19 cellular contexts compared by ENCODE assay signal in genomic region chr3:196590279-196590678, GRCh38. TPM values are rescaled to one million over a fixed set of nuclear protein-coding genes. Genes with fewer than 3 reads are reported as not detected.
A peak's percentile ranks its signal among the peaks of the same experiment; 100 is the strongest.
DNase-seq lines count a peak whose midpoint lies in the region; ATAC-seq, FAIRE-seq and TF ChIP-seq lines count a peak whose summit lies in the region.
"Had no signal": no experiment of that assay in that cellular context is flagged by ENCODE, and none has a peak within 500 bp of the region (broad histone marks: within the 10 kb centered on the region; RNA-seq: fewer than 3 reads in every experiment).

No MANE protein-coding gene starts in this region.

- no peaks in the 10 kb centered on the region for H3K4me1 Mint-ChIP-seq in progenitor cell of endocrine pancreas (ENCODE audit: low read depth)
- H3K4me1 Mint-ChIP-seq: B cell had no signal

- no peak overlapping the region for H3K4me2 ChIP-seq in HepG2 (ENCODE audit: low read depth, low read length)
- H3K4me2 ChIP-seq in mammary epithelial cell (ENCODE audit: insufficient read depth, low read depth, low read length): no peak overlapping the region

- H2AFZ ChIP-seq in HepG2 (ENCODE audit: low read length) (no peak overlapping the region), mammary epithelial cell (ENCODE audit: low read depth, low read length) (no peak overlapping the region)

- no peaks in the 10 kb centered on the region for H3K9me3 Mint-ChIP-seq in progenitor cell of endocrine pancreas (ENCODE audit: low read depth)
- H3K9me3 Mint-ChIP-seq: CD4-positive, alpha-beta T cell had no signal

- H3K36me3 Mint-ChIP-seq in progenitor cell of endocrine pancreas (ENCODE audit: insufficient read depth): no peaks in the 10 kb centered on the region

- H3K36me3 ChIP-seq in HepG2 (replicated peaks in 1 of 2; ENCODE audit: control insufficient read depth in 1 of 2, insufficient read depth in 2 of 2, low read length in 2 of 2) (no peaks in the 10 kb centered on the region; a peak in 2 of 5 replicates), right lobe of liver (no peaks in the 10 kb centered on the region), WERI-Rb-1 (no peaks in the 10 kb centered on the region), mammary epithelial cell (ENCODE audit: insufficient read depth, low read length) (no peaks in the 10 kb centered on the region)

- H3K27me3 ChIP-seq in HepG2 (ENCODE audit: control insufficient read depth in 1 of 2, insufficient read depth in 2 of 2, low read length in 2 of 2) (no peaks in the 10 kb centered on the region), right lobe of liver (no peaks in the 10 kb centered on the region), WERI-Rb-1 (ENCODE audit: insufficient read depth, low read depth, severe bottlenecking) (no peaks in the 10 kb centered on the region), mammary epithelial cell (ENCODE audit: insufficient read depth, low read length) (no peaks in the 10 kb centered on the region)

- TF ChIP-seq RAD21 in HepG2 (CRISPR knock-in tag; IDR thresholded peaks at IDR 0.05): no peak

- no peaks in the 10 kb centered on the region for H3K27me3 Mint-ChIP-seq in progenitor cell of endocrine pancreas
- H3K27me3 Mint-ChIP-seq: CD4-positive, alpha-beta T cell had no signal

- H4K20me1 ChIP-seq in HepG2 (ENCODE audit: insufficient read depth, low read length) (no peaks in the 10 kb centered on the region), mammary epithelial cell (ENCODE audit: insufficient read depth, low read length) (no peaks in the 10 kb centered on the region)

- DNase-seq in HepG2 (ENCODE audit: low spot score): no peak
- no peak for DNase-seq in right lobe of liver
- DNase-seq in WERI-Rb-1: peak; percentile 21
- no peak for DNase-seq in progenitor cell of endocrine pancreas (ENCODE audit: low spot score, unreplicated experiment)
- DNase-seq in NCI-H524 (lab: John Stamatoyannopoulos, UW): no peak
- no peak for DNase-seq in mammary epithelial cell
- no peak for DNase-seq in NCI-H2107 treated with DMSO at 0.1 percent for 48 hours (lab: John Stamatoyannopoulos, UW; ENCODE audit: unreplicated experiment)
- DNase-seq: C1 segment of cervical spinal cord; Calu3; CD4-positive, alpha-beta T cell; DMS153; DMS79 treated with DMSO at 0.1 percent for 48 hours; EL had no signal

- dilution Hi-C loops in mammary epithelial cell (cut with HindIII; ENCODE audit: low sequenced_read_pairs): loop anchor here (5.0 kb wide), 1 partner anchor 62 kb away; no protein-coding TSS in a partner anchor

- H3K4me3 ChIP-seq in HepG2 (replicated peaks in 1 of 3; ENCODE audit: insufficient read depth in 1 of 3, low read depth in 2 of 3, low read length in 3 of 3) (no peak overlapping the region), right lobe of liver (no peak overlapping the region), WERI-Rb-1 (ENCODE audit: low read depth, low read length) (no peak overlapping the region; the same call in 1 of the 2 replicates), mammary epithelial cell (replicated peaks in 1 of 3; ENCODE audit: insufficient read depth in 1 of 3, low read depth in 2 of 3, low read length in 3 of 3) (no peak overlapping the region)

- WGBS in HepG2 (ENCODE audit: low lambda C conversion rate): 52% methylated on average over 5 of the region's 5 CpGs
- WGBS in right lobe of liver (ENCODE audit: insufficient coverage, low coverage, low lambda C conversion rate, missing lambda C conversion rate): 82% methylated on average over 4 of the region's 5 CpGs
- WGBS in mammary epithelial cell (ENCODE audit: low coverage, missing lambda C conversion rate): 96% methylated on average over 5 of the region's 5 CpGs

- in situ Hi-C loops in HepG2 (cut with HindIII; ENCODE audit: extremely low pct_ligation_motif_present, low pct_unique_long_range_greater_than_20kb) (no loop called here), mammary epithelial cell (cut with MboI; ENCODE audit: low sequenced_read_pairs in 2 of 2) (no loop called here)

- no peak for TF ChIP-seq CTCF in HepG2 (CRISPR knock-in tag; IDR thresholded peaks at IDR 0.05)
- no peak for TF ChIP-seq CTCF in right lobe of liver (IDR thresholded peaks at IDR 0.05)
- TF ChIP-seq CTCF in WERI-Rb-1 (IDR thresholded peaks at IDR 0.05; ENCODE audit: low read depth, low read length): no peak
- TF ChIP-seq CTCF in progenitor cell of endocrine pancreas (IDR thresholded peaks at IDR 0.05; ENCODE audit: unreplicated experiment): no peak
- no peak for TF ChIP-seq CTCF in mammary epithelial cell (conservative IDR thresholded peaks at IDR 0.05 in 1 of 2, IDR thresholded peaks at IDR 0.05 in 1 of 2; ENCODE audit: extremely low read depth in 1 of 2, insufficient read depth in 1 of 2, low read depth in 1 of 2, low read length in 2 of 2)

- H3K27ac Mint-ChIP-seq in progenitor cell of endocrine pancreas: peak overlapping the region; percentile 22
- H3K27ac Mint-ChIP-seq: B cell; CD4-positive, alpha-beta T cell had no signal

- no peak overlapping the region for H3K27ac ChIP-seq in HepG2 (ENCODE audit: extremely low read length, insufficient read depth, low read length)
- no peak overlapping the region for H3K27ac ChIP-seq in right lobe of liver
- H3K27ac ChIP-seq in WERI-Rb-1: no peak overlapping the region
- H3K27ac ChIP-seq in mammary epithelial cell (ENCODE audit: insufficient read depth, low read depth, low read length): no peak overlapping the region
- H3K27ac ChIP-seq: HL-60 had no signal

- no peak overlapping the region for H3K4me3 Mint-ChIP-seq in progenitor cell of endocrine pancreas (ENCODE audit: low read depth)
- H3K4me3 Mint-ChIP-seq: B cell; CD4-positive, alpha-beta T cell had no signal

- no peak for TF ChIP-seq EP300 in HepG2 (IDR thresholded peaks at IDR 0.05; ENCODE audit: low read depth in 2 of 2, low read length in 2 of 2)
- TF ChIP-seq EP300 in HepG2 (CRISPR knock-in tag; IDR thresholded peaks at IDR 0.05; ENCODE audit: borderline replicate concordance): no peak

- CTCF ChIA-PET in HepG2 (lab: Yijun Ruan, JAX; ENCODE audit: low intra/inter-chr PET ratio, low total read pairs): no interaction called here
- CTCF ChIA-PET in mammary epithelial cell (lab: Charles Lee; ENCODE audit: low non-redundant PET): no interaction called here

- POLR2A ChIA-PET in HepG2 (lab: Yijun Ruan, JAX): no interaction called here

- no peak for FAIRE-seq in HepG2 (lab: Jason Lieb, UNC)
- FAIRE-seq: A204.1, GM12891, H1 had no signal

- H3K9ac ChIP-seq in HepG2 (ENCODE audit: insufficient read depth, low read depth, low read length) (no peak overlapping the region), mammary epithelial cell (ENCODE audit: insufficient read depth, low read length) (no peak overlapping the region)

- intact Hi-C loops in HepG2 (cut with micrococcal nuclease; ENCODE audit: unreplicated experiment) (no loop called here), right lobe of liver (cut with DNase I) (no loop called here), mammary epithelial cell (cut with micrococcal nuclease) (no loop called here)

- no peak for TF ChIP-seq POLR2A in HepG2 (IDR thresholded peaks at IDR 0.05; ENCODE audit: insufficient read depth in 1 of 2, low read depth in 2 of 2, low read length in 2 of 2)
- no peak for TF ChIP-seq POLR2A in right lobe of liver (IDR thresholded peaks at IDR 0.05)

- no peaks in the 10 kb centered on the region for H3K4me1 ChIP-seq in HepG2 (ENCODE audit: insufficient read depth, low read length)
- H3K4me1 ChIP-seq in right lobe of liver: no peaks in the 10 kb centered on the region
- H3K4me1 ChIP-seq in mammary epithelial cell (ENCODE audit: insufficient read depth, low read length): no peaks in the 10 kb centered on the region

- H3K9me3 ChIP-seq in HepG2 (ENCODE audit: low read length) (no peaks in the 10 kb centered on the region), right lobe of liver (no peaks in the 10 kb centered on the region), WERI-Rb-1 (ENCODE audit: severe bottlenecking) (no peaks in the 10 kb centered on the region), mammary epithelial cell (replicated peaks; ENCODE audit: insufficient read depth, low read length) (no peaks in the 10 kb centered on the region)

- H3K79me2 ChIP-seq in HepG2 (ENCODE audit: insufficient read depth, low read length) (no peaks in the 10 kb centered on the region), mammary epithelial cell (ENCODE audit: insufficient read depth, low read length) (no peaks in the 10 kb centered on the region)

- BruUV-seq in HepG2 (replicated peaks; lab: Mats Ljungman, UMichigan) (no TSS peak), mammary epithelial cell (replicated peaks; lab: Mats Ljungman, UMichigan) (no TSS peak)

- ATAC-seq in HepG2 (peak; percentile 54), right lobe of liver (no peak)
- ATAC-seq: HCT116 had no signal

RNA-seq across cellular contexts. Expression of gene FBXO45, which starts 21.8 kb away (rescaled TPM):
- total RNA-seq in HepG2 (2016; rRNA removed; fragmentation: Illumina TruSeq; extraction: Trizol) (12.1 and 18.4 TPM in 2 replicates), right lobe of liver (1 to 10 TPM; 3.8 to 5.5 (median 4.4) TPM), progenitor cell of endocrine pancreas (13.0 and 13.1 TPM in 2 replicates), mammary epithelial cell (10 to 100 TPM in 1 of 2 donors, 1 to 10 TPM in 1; 9.2 to 13.5 TPM)
- total RNA-seq in HepG2 (2016; cell fraction: cytosol; rRNA removed; fragmentation: Illumina TruSeq; extraction: Trizol; ENCODE audit: low read depth): 1.4 and 2.1 TPM in 2 replicates
- 12.2 and 16.6 TPM in 2 replicates for total RNA-seq in HepG2 (2016; cell fraction: insoluble cytoplasmic fraction; rRNA removed; fragmentation: Illumina TruSeq; extraction: Trizol)
- total RNA-seq in HepG2 (2016; cell fraction: membrane; rRNA removed; fragmentation: Illumina TruSeq; extraction: Trizol): 9.5 and 10.4 TPM in 2 replicates
- 6.9 and 8.6 TPM in 2 replicates for total RNA-seq in HepG2 (2016; cell fraction: nucleus; rRNA removed; fragmentation: Illumina TruSeq; extraction: Trizol)
- polyA plus RNA-seq in HepG2 (2011; rRNA removed) (4.9 and 7.0 TPM in 2 replicates), mammary epithelial cell (7.7 TPM)
- 2.7 and 4.4 TPM in 2 replicates for polyA plus RNA-seq in HepG2 (2011; cell fraction: cytosol; rRNA removed)
- polyA plus RNA-seq in HepG2 (2011; cell fraction: nucleus; rRNA removed): 1.4 and 1.7 TPM in 2 replicates
- polyA plus RNA-seq in HepG2 (2012): 7.8 and 9.3 TPM in 2 replicates
- 1.4 and 1.6 TPM in 2 replicates for polyA plus RNA-seq in HepG2 (2016; cell fraction: cytosol; fragmentation: Illumina TruSeq; extraction: Trizol; ENCODE audit: low read depth)
- 17.1 and 19.3 TPM in 2 replicates for polyA plus RNA-seq in HepG2 (2016; cell fraction: insoluble cytoplasmic fraction; fragmentation: Illumina TruSeq; extraction: Trizol; ENCODE audit: low read depth)
- polyA plus RNA-seq in HepG2 (2016; cell fraction: membrane; fragmentation: Illumina TruSeq; extraction: Trizol; ENCODE audit: low read depth): 7.4 and 8.0 TPM in 2 replicates
- polyA plus RNA-seq in HepG2 (2016; cell fraction: nucleus; fragmentation: Illumina TruSeq; extraction: Trizol; ENCODE audit: insufficient read depth, low read depth): 8.4 and 9.2 TPM in 2 replicates
- polyA minus RNA-seq in HepG2 (2011; rRNA and poly(A)+ RNA removed; ENCODE audit: low replicate concordance): 2.6 and 8.3 TPM in 2 replicates
- polyA minus RNA-seq in HepG2 (2011; cell fraction: cytosol; rRNA and poly(A)+ RNA removed): 4.6 and 5.3 TPM in 2 replicates
- 4.2 and 4.5 TPM in 2 replicates for polyA minus RNA-seq in HepG2 (2011; cell fraction: nucleus; rRNA and poly(A)+ RNA removed)
- polyA minus RNA-seq in mammary epithelial cell: 3.5 TPM

RNA-seq across cellular contexts. Expression of gene WDR53, which starts 21.9 kb away (rescaled TPM):
- total RNA-seq in HepG2 (2016; rRNA removed; fragmentation: Illumina TruSeq; extraction: Trizol) (7.7 and 16.4 TPM in 2 replicates), right lobe of liver (1 to 10 TPM; 1.5 to 5.8 (median 4.3) TPM), progenitor cell of endocrine pancreas (13.1 and 15.2 TPM in 2 replicates), mammary epithelial cell (10 to 100 TPM in 1 of 2 donors, 1 to 10 TPM in 1; 5.3 to 19.5 TPM)
- 2.8 and 5.5 TPM in 2 replicates for total RNA-seq in HepG2 (2016; cell fraction: cytosol; rRNA removed; fragmentation: Illumina TruSeq; extraction: Trizol; ENCODE audit: low read depth)
- 9.8 and 13.8 TPM in 2 replicates for total RNA-seq in HepG2 (2016; cell fraction: insoluble cytoplasmic fraction; rRNA removed; fragmentation: Illumina TruSeq; extraction: Trizol)
- 6.5 and 7.9 TPM in 2 replicates for total RNA-seq in HepG2 (2016; cell fraction: membrane; rRNA removed; fragmentation: Illumina TruSeq; extraction: Trizol)
- total RNA-seq in HepG2 (2016; cell fraction: nucleus; rRNA removed; fragmentation: Illumina TruSeq; extraction: Trizol): 5.2 and 7.0 TPM in 2 replicates
- polyA plus RNA-seq in HepG2 (2011; rRNA removed) (3.5 and 4.1 TPM in 2 replicates), mammary epithelial cell (9.3 TPM)
- polyA plus RNA-seq in HepG2 (2011; cell fraction: cytosol; rRNA removed): 3.7 and 3.9 TPM in 2 replicates
- polyA plus RNA-seq in HepG2 (2011; cell fraction: nucleus; rRNA removed): 2.9 and 3.9 TPM in 2 replicates
- polyA plus RNA-seq in HepG2 (2012): 6.1 and 9.5 TPM in 2 replicates
- polyA plus RNA-seq in HepG2 (2016; cell fraction: cytosol; fragmentation: Illumina TruSeq; extraction: Trizol; ENCODE audit: low read depth): 3.1 and 3.4 TPM in 2 replicates
- polyA plus RNA-seq in HepG2 (2016; cell fraction: insoluble cytoplasmic fraction; fragmentation: Illumina TruSeq; extraction: Trizol; ENCODE audit: low read depth): 17.3 and 18.0 TPM in 2 replicates
- 5.2 and 5.5 TPM in 2 replicates for polyA plus RNA-seq in HepG2 (2016; cell fraction: membrane; fragmentation: Illumina TruSeq; extraction: Trizol; ENCODE audit: low read depth)
- polyA plus RNA-seq in HepG2 (2016; cell fraction: nucleus; fragmentation: Illumina TruSeq; extraction: Trizol; ENCODE audit: insufficient read depth, low read depth): 13.6 and 14.4 TPM in 2 replicates
- 3.2 and 15.2 TPM in 2 replicates for polyA minus RNA-seq in HepG2 (2011; rRNA and poly(A)+ RNA removed; ENCODE audit: low replicate concordance)
- 1.8 and 2.3 TPM in 2 replicates for polyA minus RNA-seq in HepG2 (2011; cell fraction: cytosol; rRNA and poly(A)+ RNA removed)
- 2.1 and 4.0 TPM in 2 replicates for polyA minus RNA-seq in HepG2 (2011; cell fraction: nucleus; rRNA and poly(A)+ RNA removed)
- polyA minus RNA-seq in mammary epithelial cell: 2.8 TPM

RNA-seq across cellular contexts. Expression of gene NRROS, which starts 49.2 kb away (rescaled TPM):
- total RNA-seq in HepG2 (2016; rRNA removed; fragmentation: Illumina TruSeq; extraction: Trizol): not detected in 2 replicates
- not detected in 2 replicates for total RNA-seq in HepG2 (2016; cell fraction: cytosol; rRNA removed; fragmentation: Illumina TruSeq; extraction: Trizol; ENCODE audit: low read depth)
- not detected in 2 replicates for total RNA-seq in HepG2 (2016; cell fraction: insoluble cytoplasmic fraction; rRNA removed; fragmentation: Illumina TruSeq; extraction: Trizol)
- not detected in 2 replicates for total RNA-seq in HepG2 (2016; cell fraction: membrane; rRNA removed; fragmentation: Illumina TruSeq; extraction: Trizol)
- not detected in 2 replicates for total RNA-seq in HepG2 (2016; cell fraction: nucleus; rRNA removed; fragmentation: Illumina TruSeq; extraction: Trizol)
- not detected in 2 replicates for polyA plus RNA-seq in HepG2 (2011; rRNA removed)
- not detected in 2 replicates for polyA plus RNA-seq in HepG2 (2011; cell fraction: cytosol; rRNA removed)
- not detected in 2 replicates for polyA plus RNA-seq in HepG2 (2011; cell fraction: nucleus; rRNA removed)
- polyA plus RNA-seq in HepG2 (2012): not detected in 2 replicates
- not detected in 2 replicates for polyA plus RNA-seq in HepG2 (2016; cell fraction: cytosol; fragmentation: Illumina TruSeq; extraction: Trizol; ENCODE audit: low read depth)
- not detected in 2 replicates for polyA plus RNA-seq in HepG2 (2016; cell fraction: insoluble cytoplasmic fraction; fragmentation: Illumina TruSeq; extraction: Trizol; ENCODE audit: low read depth)
- not detected in 2 replicates for polyA plus RNA-seq in HepG2 (2016; cell fraction: membrane; fragmentation: Illumina TruSeq; extraction: Trizol; ENCODE audit: low read depth)
- polyA plus RNA-seq in HepG2 (2016; cell fraction: nucleus; fragmentation: Illumina TruSeq; extraction: Trizol; ENCODE audit: insufficient read depth, low read depth): not detected in 2 replicates
- not detected in 2 replicates for polyA minus RNA-seq in HepG2 (2011; rRNA and poly(A)+ RNA removed; ENCODE audit: low replicate concordance)
- not detected in 2 replicates for polyA minus RNA-seq in HepG2 (2011; cell fraction: cytosol; rRNA and poly(A)+ RNA removed)
- polyA minus RNA-seq in HepG2 (2011; cell fraction: nucleus; rRNA and poly(A)+ RNA removed): not detected in 2 replicates
- total RNA-seq in right lobe of liver: 1 to 10 TPM; 1.2 to 4.0 (median 2.1) TPM
- total RNA-seq in progenitor cell of endocrine pancreas: 1.4 and 2.0 TPM in 2 replicates
- total RNA-seq in mammary epithelial cell: 1 to 10 TPM in 1 of 2 donors, not detected in 1; 1.1 TPM
- polyA plus RNA-seq in mammary epithelial cell: 0.24 TPM
- not detected for polyA minus RNA-seq in mammary epithelial cell
